Comparison of ENCODE assay signal across 32 cellular contexts in genomic region chr15:89554247-89554646, GRCh38. TPM values are rescaled to one million over a fixed set of nuclear protein-coding genes. Genes with fewer than 3 reads are reported as not detected.
"Had no signal": no experiment of that assay in that cellular context is flagged by ENCODE, and none has a peak within 500 bp of the region (broad histone marks: within the 10 kb centered on the region; RNA-seq: fewer than 3 reads in every experiment).

No MANE protein-coding gene starts in this region.

- H3K79me2 ChIP-seq: hepatocyte had no signal

- H3K9me3 Mint-ChIP-seq: mesothelial cell of epicardium; natural killer cell; stimulated activated naive B cell treated with anti-CD40 and anti-IgM and Interleukin-4, amounts not matched to agents 10 μg/mL and 1 μg/mL and 100 μg/mL, for 72 hours; type B pancreatic cell had no signal

- H3K27me3 ChIP-seq: hepatocyte, ovary, right atrium auricular region, right lobe of liver, vagina had no signal

- H3K9me3 ChIP-seq: heart right ventricle, left lung, neutrophil, ovary, right atrium auricular region, right lobe of liver, suprapubic skin, thoracic aorta, tibial nerve, vagina had no signal

- H3K4me1 ChIP-seq: heart right ventricle, left lung, right atrium auricular region, right lobe of liver, suprapubic skin, tibial nerve, vagina had no signal

- H3K4me3 Mint-ChIP-seq: mesothelial cell of epicardium; naive B cell; natural killer cell; stimulated activated naive B cell treated with anti-CD40 and anti-IgM and Interleukin-4, amounts not matched to agents 10 μg/mL and 1 μg/mL and 100 μg/mL, for 72 hours; type B pancreatic cell had no signal

- H3K27ac Mint-ChIP-seq: mesothelial cell of epicardium; naive B cell; natural killer cell; progenitor cell of endocrine pancreas; stimulated activated naive B cell treated with anti-CD40 and anti-IgM and Interleukin-4, amounts not matched to agents 10 μg/mL and 1 μg/mL and 100 μg/mL, for 72 hours; type B pancreatic cell had no signal

- H3K4me1 Mint-ChIP-seq: mesothelial cell of epicardium, naive B cell, natural killer cell had no signal

- H2AFZ ChIP-seq: hepatocyte had no signal

- H3K4me3 ChIP-seq: heart right ventricle, hepatocyte, left lung, lung, ovary, right atrium auricular region, right lobe of liver, smooth muscle cell, suprapubic skin, thoracic aorta, tibial nerve, vagina had no signal

- H3K36me3 Mint-ChIP-seq: mesothelial cell of epicardium; naive B cell; natural killer cell; stimulated activated naive B cell treated with anti-CD40 and anti-IgM and Interleukin-4, amounts not matched to agents 10 μg/mL and 1 μg/mL and 100 μg/mL, for 72 hours; type B pancreatic cell had no signal

- H3K27ac ChIP-seq: heart right ventricle, hepatocyte, left lung, neutrophil, ovary, right atrium auricular region, right lobe of liver, suprapubic skin, thoracic aorta, tibial nerve, vagina had no signal

- ATAC-seq: left cardiac atrium; left lung; stimulated activated naive B cell treated with anti-CD40 and anti-IgM and Interleukin-4, amounts not matched to agents 10 μg/mL and 1 μg/mL and 100 μg/mL, for 72 hours; stimulated activated naive CD8-positive, alpha-beta T cell treated with anti-CD3 and anti-CD28 coated beads, Interleukin-15, Interleukin-2, amounts not matched to agents 100 U/mL and 50 U/mL, for 24 hours had no signal

- H3K4me2 ChIP-seq: hepatocyte, smooth muscle cell had no signal

- DNase-seq: heart right ventricle; islet precursor cell; kidney glomerular epithelial cell; left cardiac atrium; left lung; mesendoderm; naive B cell; natural killer cell; occipital lobe; ovary; right lobe of liver; stimulated activated CD4-positive, alpha-beta T cell treated with anti-CD3 and anti-CD28 coated beads, Interleukin-1b, Interleukin-23, amount 100 ng/mL, for 48 hours; stimulated activated CD4-positive, alpha-beta T cell treated with anti-CD3 and anti-CD28 coated beads, Interleukin-2, amount 100 ng/mL, for 48 hours; stimulated activated CD4-positive, alpha-beta T cell treated with anti-CD3 and anti-CD28 coated beads, Interleukin-4, amount 100 ng/mL, for 4 hours; stimulated activated CD8-positive, alpha-beta memory T cell treated with anti-CD3 and anti-CD28 coated beads, Interleukin-4, amount 100 ng/mL, for 48 hours; stimulated activated naive B cell treated with anti-CD40 and anti-IgM and Interleukin-4, amounts not matched to agents 10 μg/mL and 1 μg/mL and 100 μg/mL, for 72 hours; stimulated activated naive CD8-positive, alpha-beta T cell treated with anti-CD3 and anti-CD28 coated beads, Interleukin-15, Interleukin-2, amounts not matched to agents 100 U/mL and 50 U/mL, for 24 hours had no signal

- H3K36me3 ChIP-seq: heart right ventricle, left lung, neutrophil, ovary, right atrium auricular region, right lobe of liver, suprapubic skin, thoracic aorta, tibial nerve, vagina had no signal

RNA-seq across cellular contexts. Expression of gene TICRR, which starts 21.0 kb away (rescaled TPM):
- total RNA-seq: right atrium auricular region, thoracic aorta had no signal

RNA-seq across cellular contexts. Expression of gene RHCG, which starts 57.9 kb away (rescaled TPM):
- total RNA-seq: left lung, mononuclear cell, natural killer cell, progenitor cell of endocrine pancreas, pulmonary artery endothelial cell, skeletal muscle tissue, thoracic aorta had no signal
- polyA plus RNA-seq: ovary had no signal
